16 cellular contexts compared by ENCODE assay signal in the genomic region with DNA sequence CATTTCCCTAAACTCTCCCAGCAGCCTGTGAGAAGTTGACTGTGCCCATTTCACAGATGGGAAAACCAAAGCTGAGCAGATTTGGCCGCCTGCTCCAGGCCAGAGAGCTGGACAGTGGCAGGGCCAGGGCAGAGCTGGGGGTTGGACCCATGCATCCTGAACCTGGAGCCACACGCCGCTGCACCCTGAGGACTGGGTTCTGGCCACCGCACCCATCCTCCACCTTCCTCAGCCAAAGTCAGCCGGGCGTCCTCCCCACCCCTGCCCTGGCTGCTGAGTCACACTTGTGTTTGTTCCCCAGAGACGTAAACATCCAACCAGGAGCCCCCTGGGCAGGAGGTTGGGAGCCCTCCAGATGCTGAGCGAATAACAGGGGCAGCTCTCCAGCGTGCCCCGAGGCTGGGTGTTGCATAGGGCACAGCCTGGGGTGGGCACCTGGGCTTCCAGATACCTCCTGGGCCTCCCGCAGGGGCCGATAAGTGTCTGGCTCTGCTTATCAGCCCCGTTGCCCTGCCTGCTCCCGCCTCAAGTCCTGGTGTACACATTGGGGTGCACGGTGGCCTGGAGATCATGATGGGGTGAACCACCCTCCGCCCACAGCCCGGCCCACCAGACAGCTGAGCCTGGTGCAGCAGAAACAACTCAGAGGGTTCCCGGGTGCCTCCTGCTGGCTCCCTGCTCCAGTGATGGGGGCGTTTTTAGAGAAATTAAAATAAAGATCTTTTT. TPM values are rescaled to one million over a fixed set of nuclear protein-coding genes. Genes with fewer than 3 reads are reported as not detected.
DNase-seq lines count a peak whose midpoint lies in the region; ATAC-seq lines count a peak whose summit lies in the region.
"Had no signal": no experiment of that assay in that cellular context is flagged by ENCODE, and none has a peak within 500 bp of the region (broad histone marks: within the 10 kb centered on the region; RNA-seq: fewer than 3 reads in every experiment).

No MANE protein-coding gene starts in this region.

- H3K36me3 ChIP-seq in BLaER1 treated with 17β-estradiol and CSF1 and Interleukin-3, amounts not matched to agents 10 nM and 100 nM: peaks cover under 1 to 10% (median 6%) of the 10 kb centered on the region in 11 experiments; a peak in 16 of 22 replicates
- H3K36me3 ChIP-seq in Karpas-422 (ENCODE audit: insufficient read depth, low read length): no peaks in the 10 kb centered on the region
- peaks cover 0 to 4% (median 0%) of the 10 kb centered on the region in 3 experiments for H3K36me3 ChIP-seq in naive thymus-derived CD4-positive, alpha-beta T cell (ENCODE audit: control insufficient read depth in 2 of 3, insufficient read depth in 3 of 3, low read length in 3 of 3)
- H3K36me3 ChIP-seq: HAP-1, transverse colon had no signal

- H3K9ac ChIP-seq in BLaER1 treated with 17β-estradiol and CSF1 and Interleukin-3, amounts not matched to agents 10 nM and 100 nM: peak overlapping the region in 9 of 11 experiments; percentile 38 to 71 (median 53); a peak in 17 of 22 replicates
- H3K9ac ChIP-seq in Karpas-422 (ENCODE audit: low read length): no peak overlapping the region

- H4K20me1 ChIP-seq in BLaER1 treated with 17β-estradiol and CSF1 and Interleukin-3, amounts not matched to agents 10 nM and 100 nM: peaks cover 0 to 19% (median 12%) of the 10 kb centered on the region in 11 experiments; a peak in 18 of 22 replicates
- no peaks in the 10 kb centered on the region for H4K20me1 ChIP-seq in Karpas-422 (ENCODE audit: insufficient read depth, low read depth, low read length)

- H3K36me3 Mint-ChIP-seq in naive thymus-derived CD4-positive, alpha-beta T cell: peaks cover 0 to 6% (median 0%) of the 10 kb centered on the region in 5 donors

- CTCF ChIA-PET in naive thymus-derived CD4-positive, alpha-beta T cell (lab: Charles Lee): interaction anchor here (0.9 to 1.2 kb wide), 2 partner anchors 10 to 16 kb away, joined by 3 read pairs; no protein-coding TSS in a partner anchor

- no peaks in the 10 kb centered on the region for H3K9me3 ChIP-seq in BLaER1 treated with 17β-estradiol and CSF1 and Interleukin-3, amounts not matched to agents 10 nM and 100 nM (replicated peaks in 1 of 11)
- no peaks in the 10 kb centered on the region for H3K9me3 ChIP-seq in Karpas-422 (ENCODE audit: low read length)
- no peaks in the 10 kb centered on the region for H3K9me3 ChIP-seq in naive thymus-derived CD4-positive, alpha-beta T cell (ENCODE audit: control insufficient read depth in 2 of 3, low read length in 3 of 3)
- H3K9me3 ChIP-seq: HAP-1, transverse colon had no signal

- POLR2A ChIA-PET in naive thymus-derived CD4-positive, alpha-beta T cell (lab: Charles Lee): interaction anchor here (2.3 to 3.9 kb wide), 2 partner anchors 11 to 15 kb away, joined by 9 to 35 read pairs; no protein-coding TSS in a partner anchor

- H3K9me2 ChIP-seq in Karpas-422 (replicated peaks; ENCODE audit: insufficient read depth, low read length): no peaks in the 10 kb centered on the region

- H3K27ac ChIP-seq in BLaER1 treated with 17β-estradiol and CSF1 and Interleukin-3, amounts not matched to agents 10 nM and 100 nM: peak overlapping the region in 9 of 11 experiments; percentile 51 to 78 (median 69); a peak in 18 of 22 replicates
- H3K27ac ChIP-seq in Karpas-422 (ENCODE audit: low read length): no peak overlapping the region
- no peak overlapping the region for H3K27ac ChIP-seq in naive thymus-derived CD4-positive, alpha-beta T cell (ENCODE audit: low read depth, low read length)
- H3K27ac ChIP-seq: C4-2B, transverse colon had no signal

- H3K27me3 Mint-ChIP-seq in naive thymus-derived CD4-positive, alpha-beta T cell: peaks cover 0 to 9% (median 0%) of the 10 kb centered on the region in 5 donors
- H3K27me3 Mint-ChIP-seq: effector memory CD8-positive, alpha-beta T cell had no signal

- H3K9me3 Mint-ChIP-seq in naive thymus-derived CD4-positive, alpha-beta T cell: peaks cover 0 to 8% (median 0%) of the 10 kb centered on the region in 11 donors
- H3K9me3 Mint-ChIP-seq: activated naive CD4-positive, alpha-beta T cell treated with anti-CD3 and anti-CD28 coated beads, Interleukin-2, amount 10 ng/mL, durations not matched to agents 7 days and 5 days; effector memory CD8-positive, alpha-beta T cell; stimulated activated effector memory CD8-positive, alpha-beta T cell treated with anti-CD3 and anti-CD28 coated beads, Interleukin-12 subunit alpha, Interleukin-12 subunit beta, amount 100 ng/mL, for 72 hours had no signal

- H3K4me1 Mint-ChIP-seq in naive thymus-derived CD4-positive, alpha-beta T cell: peaks cover 13 to 33% (median 25%) of the 10 kb centered on the region in 7 donors

- H3K27ac Mint-ChIP-seq in naive thymus-derived CD4-positive, alpha-beta T cell: peak overlapping the region in 1 of 9 donors; percentile 60
- H3K27ac Mint-ChIP-seq: activated naive CD4-positive, alpha-beta T cell treated with anti-CD3 and anti-CD28 coated beads, Interleukin-2, amount 10 ng/mL, durations not matched to agents 7 days and 5 days had no signal

- no peaks in the 10 kb centered on the region for H3K79me2 ChIP-seq in Karpas-422 (ENCODE audit: low read length)

- H3K4me3 ChIP-seq in BLaER1 treated with 17β-estradiol and CSF1 and Interleukin-3, amounts not matched to agents 10 nM and 100 nM: no peak overlapping the region
- no peak overlapping the region for H3K4me3 ChIP-seq in Karpas-422 (ENCODE audit: low read length)
- no peak overlapping the region for H3K4me3 ChIP-seq in naive thymus-derived CD4-positive, alpha-beta T cell (ENCODE audit: low read length)
- H3K4me3 ChIP-seq: HAP-1, transverse colon had no signal

- peaks cover 32 to 91% (median 70%) of the 10 kb centered on the region in 10 experiments for H3K4me1 ChIP-seq in BLaER1 treated with 17β-estradiol and CSF1 and Interleukin-3, amounts not matched to agents 10 nM and 100 nM
- H3K4me1 ChIP-seq in Karpas-422 (ENCODE audit: low read length): peaks cover 5% of the 10 kb centered on the region; the same call in 1 of the 2 replicates
- peaks cover 0 to 3% of the 10 kb centered on the region in 2 donors for H3K4me1 ChIP-seq in naive thymus-derived CD4-positive, alpha-beta T cell (ENCODE audit: control insufficient read depth in 2 of 2, insufficient read depth in 2 of 2, low read length in 2 of 2)
- H3K4me1 ChIP-seq: HAP-1, transverse colon had no signal

- H3K27me3 ChIP-seq in BLaER1 treated with 17β-estradiol and CSF1 and Interleukin-3, amounts not matched to agents 10 nM and 100 nM: no peaks in the 10 kb centered on the region
- H3K27me3 ChIP-seq in Karpas-422 (ENCODE audit: low read length): no peaks in the 10 kb centered on the region
- H3K27me3 ChIP-seq in naive thymus-derived CD4-positive, alpha-beta T cell (ENCODE audit: control insufficient read depth in 2 of 2, insufficient read depth in 2 of 2, low read length in 2 of 2): no peaks in the 10 kb centered on the region
- H3K27me3 ChIP-seq: transverse colon had no signal

- peak overlapping the region; percentile 39 to 90 (median 77) for H3K4me2 ChIP-seq in BLaER1 treated with 17β-estradiol and CSF1 and Interleukin-3, amounts not matched to agents 10 nM and 100 nM
- no peak overlapping the region for H3K4me2 ChIP-seq in Karpas-422 (ENCODE audit: low read depth, low read length, poor library complexity, severe bottlenecking)

- peak; percentile 38 for ATAC-seq in naive thymus-derived CD4-positive, alpha-beta T cell
- no peak for ATAC-seq in GM19035 (IDR thresholded peaks at IDR 0.05; ENCODE audit: unreplicated experiment)
- ATAC-seq: effector memory CD8-positive, alpha-beta T cell; stimulated activated effector memory CD8-positive, alpha-beta T cell treated with anti-CD3 and anti-CD28 coated beads, Interleukin-12 subunit alpha, Interleukin-12 subunit beta, amount 100 ng/mL, for 72 hours had no signal

- DNase-seq in Karpas-422 (peak; percentile 50), astrocyte of the hippocampus (ENCODE audit: low read depth, low spot score) (peak; percentile 80), dedifferentiated amniotic fluid mesenchymal stem cell (ENCODE audit: extremely low spot score) (no peak), SIG-M5 (lab: John Stamatoyannopoulos, UW) (no peak)
- DNase-seq in naive thymus-derived CD4-positive, alpha-beta T cell: no peak
- no peak for DNase-seq in activated CD4-positive, alpha-beta T cell treated with anti-CD3 and anti-CD28 coated beads, Interleukin-2, amount 50 U/mL, for 1 hour
- DNase-seq: activated naive CD4-positive, alpha-beta T cell treated with anti-CD3 and anti-CD28 coated beads, Interleukin-2, amount 10 ng/mL, durations not matched to agents 7 days and 5 days; DMS79 treated with DMSO at 0.1 percent for 48 hours; effector memory CD8-positive, alpha-beta T cell; NCI-H446; transverse colon had no signal

- H3K4me3 Mint-ChIP-seq in naive thymus-derived CD4-positive, alpha-beta T cell: no peak overlapping the region
- H3K4me3 Mint-ChIP-seq: activated naive CD4-positive, alpha-beta T cell treated with anti-CD3 and anti-CD28 coated beads, Interleukin-2, amount 10 ng/mL, durations not matched to agents 7 days and 5 days; effector memory CD8-positive, alpha-beta T cell; stimulated activated effector memory CD8-positive, alpha-beta T cell treated with anti-CD3 and anti-CD28 coated beads, Interleukin-12 subunit alpha, Interleukin-12 subunit beta, amount 100 ng/mL, for 72 hours had no signal

- H2AFZ ChIP-seq in Karpas-422 (ENCODE audit: low read length): no peak overlapping the region

- intact Hi-C loops in naive thymus-derived CD4-positive, alpha-beta T cell (cut with micrococcal nuclease): no loop called here

RNA-seq across cellular contexts. Expression of a gene that starts 23.8 kb away (rescaled TPM):
- 261 and 436 TPM in 2 replicates for total RNA-seq in Karpas-422 (2014; rRNA removed; shearing (Covaris generic); ENCODE audit: low replicate concordance)
- total RNA-seq in naive thymus-derived CD4-positive, alpha-beta T cell: 100 to 1,000 TPM in 4 of 5 experiments, 10 to 100 TPM in 1; 70.6 to 260 (median 127) TPM
- 100 to 1,000 TPM in 1 of 2 donors, 10 to 100 TPM in 1; 63.0 to 129 TPM for polyA plus RNA-seq in naive thymus-derived CD4-positive, alpha-beta T cell

Comparison
In these comparisons a context has a peak if more than half of its experiments do, and no peak if none do; other contexts are left out.
1. H3K27ac ChIP-seq: peak in BLaER1 treated with 17β-estradiol and CSF1 and Interleukin-3, amounts not matched to agents 10 nM and 100 nM (9 of 11); none in Karpas-422 (single experiment) and naive thymus-derived CD4-positive, alpha-beta T cell (single experiment).
2. DNase-seq: peak in Karpas-422 (single experiment) and astrocyte of the hippocampus (single experiment); none in naive thymus-derived CD4-positive, alpha-beta T cell (0 of 9), dedifferentiated amniotic fluid mesenchymal stem cell (single experiment), activated CD4-positive, alpha-beta T cell treated with anti-CD3 and anti-CD28 coated beads, Interleukin-2, amount 50 U/mL, for 1 hour (single experiment) and SIG-M5 (single experiment).